Comparison of ENCODE assay signal across 17 cellular contexts in genomic region chr17:66711403-66711802, GRCh38.
DNase-seq lines count a peak whose midpoint lies in the region; ATAC-seq, FAIRE-seq and TF ChIP-seq lines count a peak whose summit lies in the region.
"Had no signal": no experiment of that assay in that cellular context is flagged by ENCODE, and none has a peak within 500 bp of the region (broad histone marks: within the 10 kb centered on the region; RNA-seq: fewer than 3 reads in every experiment).

No MANE protein-coding gene starts in this region.

- in situ Hi-C loops in K562 (cut with MboI), result no loop called here

- peak; percentile 65 for FAIRE-seq in K562 (lab: Jason Lieb, UNC)

- no peaks in the 10 kb centered on the region for H3K36me3 ChIP-seq in Caco-2 (ENCODE audit: control insufficient read depth, insufficient read depth, low read length)
- H3K36me3 ChIP-seq in K562 (ENCODE audit: control insufficient read depth, insufficient read depth, low read length), result no peaks in the 10 kb centered on the region; the same call in 2 of the 3 replicates

- no peaks in the 10 kb centered on the region for H3K9me1 ChIP-seq in K562 (ENCODE audit: control insufficient read depth, insufficient read depth, low read length)

- intact Hi-C loops in Caco-2 (cut with micrococcal nuclease; ENCODE audit: unreplicated experiment) (loop anchor here (10.0 kb wide), 1 partner anchor 373 kb away; no protein-coding TSS in a partner anchor), K562 (cut with micrococcal nuclease) (no loop called here)

- H3K79me2 ChIP-seq in K562 (ENCODE audit: control insufficient read depth, insufficient read depth, low read length), result no peaks in the 10 kb centered on the region

- TF ChIP-seq CTCF in Caco-2 (IDR thresholded peaks at IDR 0.05; ENCODE audit: insufficient read depth in 1 of 2, low read depth in 1 of 2, low read length in 1 of 2, severe bottlenecking in 1 of 2, unreplicated experiment in 1 of 2) (no peak), K562 (IDR thresholded peaks at IDR 0.05 in 2 of 3, conservative IDR thresholded peaks at IDR 0.05 in 1 of 3; ENCODE audit: insufficient read depth in 2 of 3, low read depth in 1 of 3, low read length in 3 of 3) (no peak), nephron progenitor cell (IDR thresholded peaks at IDR 0.05) (no peak)

- no peaks in the 10 kb centered on the region for H3K4me1 Mint-ChIP-seq in Caco-2 (ENCODE audit: low read depth, unreplicated experiment)
- H3K4me1 Mint-ChIP-seq in nephron progenitor cell, result peaks cover 66% of the 10 kb centered on the region

- H3K27ac Mint-ChIP-seq in Caco-2 (ENCODE audit: unreplicated experiment), result peak overlapping the region; percentile 29
- peak overlapping the region; percentile 81 for H3K27ac Mint-ChIP-seq in nephron progenitor cell

- TF ChIP-seq RAD21 in K562 (CRISPR knock-in tag; conservative IDR thresholded peaks at IDR 0.05 in 1 of 2, IDR thresholded peaks at IDR 0.05 in 1 of 2), result no peak

- H4K20me1 ChIP-seq in K562 (replicated peaks; ENCODE audit: control insufficient read depth, insufficient read depth, low read length), result no peaks in the 10 kb centered on the region; the same call in 1 of the 2 replicates

- H3K9me3 ChIP-seq in Caco-2 (no peaks in the 10 kb centered on the region), K562 (replicated peaks; ENCODE audit: control insufficient read depth, insufficient read depth, low read depth, low read length) (no peaks in the 10 kb centered on the region)

- POLR2A ChIA-PET in Caco-2 (lab: Charles Lee), result no interaction called here
- POLR2A ChIA-PET in K562 (lab: Yijun Ruan, JAX), result no interaction called here

- 71% methylated on average over 8 of the region's 8 CpGs for WGBS in K562 (ENCODE audit: insufficient coverage, low coverage, missing lambda C conversion rate)

- H3K9ac ChIP-seq in K562 (ENCODE audit: insufficient read depth in 1 of 2, low read depth in 2 of 2, low read length in 2 of 2), result no peak overlapping the region

- BruUV-seq in Caco-2 (replicated peaks; lab: Mats Ljungman, UMichigan) (no TSS peak), K562 (replicated peaks; lab: Mats Ljungman, UMichigan) (no TSS peak)

- CTCF ChIA-PET in Caco-2 (lab: Charles Lee) (no interaction called here), K562 (lab: Yijun Ruan, JAX; ENCODE audit: low intra/inter-chr PET ratio) (no interaction called here)

- H3K27me3 ChIP-seq in Caco-2 (replicated peaks; ENCODE audit: control insufficient read depth, insufficient read depth, low read length) (no peaks in the 10 kb centered on the region), K562 (ENCODE audit: control insufficient read depth in 2 of 2, insufficient read depth in 2 of 2, low read length in 2 of 2) (no peaks in the 10 kb centered on the region)

- H3K9me3 Mint-ChIP-seq in Caco-2 (ENCODE audit: unreplicated experiment), result no peaks in the 10 kb centered on the region
- H3K9me3 Mint-ChIP-seq in nephron progenitor cell, result no peaks in the 10 kb centered on the region

- H3K27ac ChIP-seq in K562 (ENCODE audit: extremely low read depth, low read depth, low read length), result no peak overlapping the region

- H3K27me3 Mint-ChIP-seq in Caco-2 (ENCODE audit: insufficient read depth, unreplicated experiment), result no peaks in the 10 kb centered on the region
- H3K27me3 Mint-ChIP-seq in nephron progenitor cell (ENCODE audit: low read depth, poor library complexity), result no peaks in the 10 kb centered on the region

- H3K36me3 Mint-ChIP-seq in Caco-2 (ENCODE audit: insufficient read depth, unreplicated experiment) (no peaks in the 10 kb centered on the region), nephron progenitor cell (ENCODE audit: low read depth) (no peaks in the 10 kb centered on the region)

- peak; percentile 18 for DNase-seq in NCI-H2227 (lab: John Stamatoyannopoulos, UW; ENCODE audit: unreplicated experiment)
- DNase-seq in NCI-H2227 treated with DMSO at 0.1 percent for 48 hours (lab: John Stamatoyannopoulos, UW), result no peak
- no peak for DNase-seq in Caco-2
- no peak for DNase-seq in K562 (ENCODE audit: extremely low read depth in 1 of 4, low spot score in 3 of 4)
- DNase-seq in nephron progenitor cell, result no peak
- DNase-seq in NCI-H2029 (lab: John Stamatoyannopoulos, UW), result no peak
- no peak for DNase-seq in germinal center (ENCODE audit: low spot score)
- no peak for DNase-seq in midbrain (lab: John Stamatoyannopoulos, UW)
- DNase-seq: ACHN; activated CD8-positive, alpha-beta memory T cell treated with anti-CD3 and anti-CD28 coated beads, Interleukin-2, amount 50 U/mL, for 4 hours; amniotic stem cell; cortex of kidney; DMS 273 treated with DMSO at 0.1 percent for 48 hours; HCEC 1CT; KG1; NCI-H1694 had no signal

- H3K4me2 ChIP-seq in K562 (ENCODE audit: insufficient read depth, low read length), result no peak overlapping the region

- no peak overlapping the region for H3K4me3 ChIP-seq in Caco-2 (ENCODE audit: low read depth, low read length)
- H3K4me3 ChIP-seq in K562, result no peak overlapping the region

- H2AFZ ChIP-seq in K562 (ENCODE audit: low read depth, low read length), result no peak overlapping the region

- ATAC-seq in K562, result no peak
- ATAC-seq: Right ventricle myocardium inferior had no signal

- H3K4me1 ChIP-seq in Caco-2 (peaks cover 10% of the 10 kb centered on the region; the same call in 1 of the 2 replicates), K562 (replicated peaks in 1 of 2; ENCODE audit: control insufficient read depth in 2 of 2, insufficient read depth in 2 of 2, low read length in 2 of 2) (no peaks in the 10 kb centered on the region)

- no peak for TF ChIP-seq EP300 in K562 (IDR thresholded peaks at IDR 0.05; ENCODE audit: low read length)

- H3K4me3 Mint-ChIP-seq in Caco-2 (ENCODE audit: unreplicated experiment) (no peak overlapping the region), nephron progenitor cell (no peak overlapping the region)

- TF ChIP-seq POLR2A in K562 (conservative IDR thresholded peaks at IDR 0.05), result no peak

TF ChIP-seq in K562, 482 proteins besides CTCF, POLR2A, EP300 and RAD21:
- TF ChIP-seq SMARCE1 (IDR thresholded peaks at IDR 0.05) (no peak), NR2C1 (IDR thresholded peaks at IDR 0.05) (no peak), NR2C1 (tag; IDR thresholded peaks at IDR 0.05) (no peak), ADNP (tag; IDR thresholded peaks at IDR 0.05) (no peak), PTTG1 (tag; IDR thresholded peaks at IDR 0.05; ENCODE audit: low read depth) (no peak), GTF2E2 (tag; IDR thresholded peaks at IDR 0.05) (no peak), ARID2 (IDR thresholded peaks at IDR 0.05) (no peak), ZNF780A (CRISPR knock-in tag; IDR thresholded peaks at IDR 0.05) (no peak), XRCC4 (IDR thresholded peaks at IDR 0.05; ENCODE audit: extremely low read depth, insufficient read depth, insufficient read length) (no peak), HDAC1 (IDR thresholded peaks at IDR 0.05) (no peak), TAF1 (IDR thresholded peaks at IDR 0.05; ENCODE audit: control insufficient read depth, extremely low read depth, insufficient read depth, low read length, severe bottlenecking) (no peak), MYC (IDR thresholded peaks at IDR 0.05; ENCODE audit: low read depth, low read length) (no peak), MYC (CRISPR knock-in tag; IDR thresholded peaks at IDR 0.05; ENCODE audit: borderline replicate concordance, low read depth) (no peak), SRSF9 (IDR thresholded peaks at IDR 0.05; ENCODE audit: borderline replicate concordance, low read depth, low read length) (no peak), TFAM (CRISPR knock-in tag; conservative IDR thresholded peaks at IDR 0.05) (no peak), TGIF2 (CRISPR knock-in tag; IDR thresholded peaks at IDR 0.05) (no peak)
